ENCODE assay signal across 20 cellular contexts in the genomic region with DNA sequence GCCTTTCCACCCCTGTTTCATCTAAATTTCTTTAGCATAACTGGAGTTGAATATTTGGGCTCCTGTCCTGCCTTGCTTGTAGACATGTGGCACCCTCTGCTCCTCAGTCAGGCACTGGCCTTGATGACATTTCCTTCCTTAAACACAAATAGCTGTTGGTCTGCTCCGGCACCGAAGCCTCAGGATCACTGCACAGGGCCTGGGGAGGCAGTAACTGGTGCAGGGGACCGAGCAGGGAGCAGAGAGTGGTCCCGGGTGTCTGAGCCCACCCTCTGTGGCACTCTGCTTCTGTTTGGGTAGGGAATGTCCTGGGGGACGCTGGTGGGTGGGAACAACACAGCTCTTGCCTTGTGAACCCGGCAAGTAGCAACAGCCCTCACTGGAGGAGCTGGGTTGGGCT. TPM values are rescaled to one million over a fixed set of nuclear protein-coding genes. Genes with fewer than 3 reads are reported as not detected.
DNase-seq lines count a peak whose midpoint lies in the region; ATAC-seq and TF ChIP-seq lines count a peak whose summit lies in the region.
"Had no signal": no experiment of that assay in that cellular context is flagged by ENCODE, and none has a peak within 500 bp of the region (broad histone marks: within the 10 kb centered on the region; RNA-seq: fewer than 3 reads in every experiment).

No MANE protein-coding gene starts in this region.

- 80 to 91% methylated on average over 2 to 6 of the region's 6 CpGs for WGBS in endodermal cell (ENCODE audit: insufficient coverage in 1 of 2, insufficient read length in 1 of 2), 2 experiments

- no peak overlapping the region for H3K4me3 ChIP-seq in endodermal cell (ENCODE audit: low read length)
- no peak overlapping the region for H3K4me3 ChIP-seq in neural progenitor cell
- H3K4me3 ChIP-seq in uterus: no peak overlapping the region
- H3K4me3 ChIP-seq: breast epithelium, esophagus squamous epithelium, smooth muscle cell, thoracic aorta had no signal

- H3K36me3 ChIP-seq in endodermal cell (ENCODE audit: control insufficient read depth, insufficient read depth, low read length) (no peaks in the 10 kb centered on the region), neural progenitor cell (no peaks in the 10 kb centered on the region), uterus (no peaks in the 10 kb centered on the region)
- H3K36me3 ChIP-seq: breast epithelium, esophagus squamous epithelium, thoracic aorta had no signal

- POLR2A ChIA-PET in CD4-positive, alpha-beta T cell (lab: Charles Lee): interaction anchor here (0.8 to 1.8 kb wide), 2 partner anchors 12 to 104 kb away, joined by 3 to 4 read pairs; no protein-coding TSS in a partner anchor

- intact Hi-C loops in CD4-positive, alpha-beta T cell (cut with DNase I, micrococcal nuclease): loop anchor here in 1 of 2 experiments (10.0 kb wide), 1 partner anchor 48 kb away; no protein-coding TSS in a partner anchor
- intact Hi-C loops in uterus (cut with DNase I; ENCODE audit: low total_unique reads): no loop called here

- TF ChIP-seq CTCF in CD4-positive, alpha-beta T cell (IDR thresholded peaks at IDR 0.05): no peak
- TF ChIP-seq CTCF in endodermal cell (conservative IDR thresholded peaks at IDR 0.05) (no peak), neural progenitor cell (IDR thresholded peaks at IDR 0.05) (no peak), uterus (IDR thresholded peaks at IDR 0.05) (no peak)

- no peak for DNase-seq in CD4-positive, alpha-beta T cell
- peak; percentile 65 to 70 for DNase-seq in Kasumi-1 (lab: John Stamatoyannopoulos, UW)
- peak; percentile 34 for DNase-seq in endodermal cell
- DNase-seq in neural progenitor cell (ENCODE audit: low spot score): no peak
- DNase-seq in uterus: no peak
- DNase-seq in NCI-H2227 treated with DMSO at 0.1 percent for 48 hours (lab: John Stamatoyannopoulos, UW): no peak
- DNase-seq: activated CD4-positive, alpha-beta T cell treated with anti-CD3 and anti-CD28 coated beads, Interleukin-2, amount 10 ng/mL, durations not matched to agents 24 days and 14 days; esophagus squamous epithelium; naive thymus-derived CD8-positive, alpha-beta T cell; NCI-H1694 treated with DMSO at 0.1 percent for 48 hours; NCI-H446; RPMI8226; stimulated activated CD4-positive, alpha-beta T cell treated with anti-CD3 and anti-CD28 coated beads, Interleukin-4, amount 100 ng/mL, for 4 hours; SW 1271 had no signal

- peaks cover 66% of the 10 kb centered on the region for H3K4me1 Mint-ChIP-seq in CD4-positive, alpha-beta T cell (ENCODE audit: low read depth)
- H3K4me1 Mint-ChIP-seq in endodermal cell (peaks cover 23% of the 10 kb centered on the region), neural progenitor cell (peaks cover 74% of the 10 kb centered on the region)

- no peak for TF ChIP-seq POLR2A in uterus (IDR thresholded peaks at IDR 0.05)

- peak overlapping the region; percentile 25 for H3K4me2 ChIP-seq in neural progenitor cell
- H3K4me2 ChIP-seq: smooth muscle cell had no signal

- H3K27me3 Mint-ChIP-seq in CD4-positive, alpha-beta T cell: no peaks in the 10 kb centered on the region
- H3K27me3 Mint-ChIP-seq in endodermal cell (ENCODE audit: insufficient read depth): no peaks in the 10 kb centered on the region
- H3K27me3 Mint-ChIP-seq in neural progenitor cell (ENCODE audit: insufficient read depth, low read depth): peaks cover 6% of the 10 kb centered on the region

- H3K36me3 Mint-ChIP-seq in CD4-positive, alpha-beta T cell (ENCODE audit: low read depth): no peaks in the 10 kb centered on the region
- H3K36me3 Mint-ChIP-seq in endodermal cell (ENCODE audit: low read depth): no peaks in the 10 kb centered on the region
- peaks cover 4% of the 10 kb centered on the region for H3K36me3 Mint-ChIP-seq in neural progenitor cell
- H3K36me3 Mint-ChIP-seq: activated naive CD8-positive, alpha-beta T cell; naive thymus-derived CD8-positive, alpha-beta T cell had no signal

- H3K9ac ChIP-seq in endodermal cell (ENCODE audit: extremely low read depth, low read length, poor library complexity, severe bottlenecking) (no peak overlapping the region), neural progenitor cell (no peak overlapping the region)

- H3K27me3 ChIP-seq in CD4-positive, alpha-beta T cell (ENCODE audit: control insufficient read depth, insufficient read depth, low read length): no peaks in the 10 kb centered on the region
- no peaks in the 10 kb centered on the region for H3K27me3 ChIP-seq in endodermal cell (ENCODE audit: control insufficient read depth, insufficient read depth, low read length, poor library complexity, severe bottlenecking)
- no peaks in the 10 kb centered on the region for H3K27me3 ChIP-seq in neural progenitor cell
- H3K27me3 ChIP-seq in uterus: no peaks in the 10 kb centered on the region
- H3K27me3 ChIP-seq: breast epithelium, esophagus squamous epithelium had no signal

- ATAC-seq in CD4-positive, alpha-beta T cell (ENCODE audit: poor library complexity): no peak
- ATAC-seq in HG03442 (IDR thresholded peaks at IDR 0.05; ENCODE audit: unreplicated experiment): no peak
- ATAC-seq in GM18519 (IDR thresholded peaks at IDR 0.05; ENCODE audit: low FRiP score, unreplicated experiment): no peak
- ATAC-seq: naive thymus-derived CD8-positive, alpha-beta T cell had no signal

- peaks cover 71% of the 10 kb centered on the region for H4K20me1 ChIP-seq in neural progenitor cell (ENCODE audit: low read depth)

- H3K9me3 Mint-ChIP-seq in CD4-positive, alpha-beta T cell: no peaks in the 10 kb centered on the region
- no peaks in the 10 kb centered on the region for H3K9me3 Mint-ChIP-seq in endodermal cell
- H3K9me3 Mint-ChIP-seq in neural progenitor cell: no peaks in the 10 kb centered on the region
- H3K9me3 Mint-ChIP-seq: activated CD4-positive, alpha-beta T cell treated with anti-CD3 and anti-CD28 coated beads, Interleukin-2, amount 10 ng/mL, durations not matched to agents 24 days and 14 days; naive thymus-derived CD8-positive, alpha-beta T cell had no signal

- H3K4me1 ChIP-seq in endodermal cell (ENCODE audit: control insufficient read depth, insufficient read depth, low read length): peaks cover 4% of the 10 kb centered on the region
- peaks cover 40% of the 10 kb centered on the region for H3K4me1 ChIP-seq in neural progenitor cell
- H3K4me1 ChIP-seq in uterus: peaks cover 0 to 8% of the 10 kb centered on the region in 2 donors

- peaks cover 7% of the 10 kb centered on the region for H3F3A ChIP-seq in neural progenitor cell (ENCODE audit: low read depth)

- H3K9me3 ChIP-seq in CD4-positive, alpha-beta T cell (ENCODE audit: control insufficient read depth, low read length): no peaks in the 10 kb centered on the region
- no peaks in the 10 kb centered on the region for H3K9me3 ChIP-seq in endodermal cell (ENCODE audit: control insufficient read depth, low read length)
- no peaks in the 10 kb centered on the region for H3K9me3 ChIP-seq in neural progenitor cell (ENCODE audit: low read depth)
- no peaks in the 10 kb centered on the region for H3K9me3 ChIP-seq in uterus
- H3K9me3 ChIP-seq: breast epithelium, esophagus squamous epithelium, thoracic aorta had no signal

- CTCF ChIA-PET in CD4-positive, alpha-beta T cell (lab: Charles Lee): no interaction called here

- no peak overlapping the region for H3K27ac ChIP-seq in CD4-positive, alpha-beta T cell (ENCODE audit: low read depth, low read length)
- H3K27ac ChIP-seq in endodermal cell (ENCODE audit: low read depth, low read length) (no peak overlapping the region), neural progenitor cell (no peak overlapping the region), uterus (no peak overlapping the region)
- H3K27ac ChIP-seq: breast epithelium, thoracic aorta had no signal

- H2AFZ ChIP-seq in neural progenitor cell (replicated peaks): no peak overlapping the region

- peaks cover 78% of the 10 kb centered on the region for H3K79me2 ChIP-seq in neural progenitor cell (ENCODE audit: low read depth)

- peak overlapping the region; percentile 32 for H3K4me3 Mint-ChIP-seq in CD4-positive, alpha-beta T cell
- H3K4me3 Mint-ChIP-seq in endodermal cell (no peak overlapping the region), neural progenitor cell (no peak overlapping the region)
- H3K4me3 Mint-ChIP-seq: activated CD4-positive, alpha-beta T cell treated with anti-CD3 and anti-CD28 coated beads, Interleukin-2, amount 10 ng/mL, durations not matched to agents 24 days and 14 days; activated naive CD8-positive, alpha-beta T cell had no signal

- H3K27ac Mint-ChIP-seq in CD4-positive, alpha-beta T cell: peak overlapping the region; percentile 85
- peak overlapping the region; percentile 22 for H3K27ac Mint-ChIP-seq in endodermal cell
- H3K27ac Mint-ChIP-seq in neural progenitor cell: no peak overlapping the region
- H3K27ac Mint-ChIP-seq: activated CD4-positive, alpha-beta T cell treated with anti-CD3 and anti-CD28 coated beads, Interleukin-2, amount 10 ng/mL, durations not matched to agents 24 days and 14 days had no signal

RNA-seq across cellular contexts. Expression of a gene that starts 13.6 kb away (rescaled TPM):
- 10 to 100 TPM; 14.1 to 16.9 TPM for total RNA-seq in CD4-positive, alpha-beta T cell
- 10 to 100 TPM; 45.2 to 48.6 TPM for total RNA-seq in endodermal cell
- 47.0 TPM for polyA plus RNA-seq in endodermal cell (2013, experiment 1 of 2)
- polyA plus RNA-seq in endodermal cell (2013, experiment 2 of 2): 44.0 TPM
- 36.6 and 140 TPM in 2 replicates for total RNA-seq in neural progenitor cell (ENCODE audit: low replicate concordance)
- total RNA-seq in uterus: 10 to 100 TPM in 3 of 4 donors, 1 to 10 TPM in 1; 3.5 to 63.8 (median 40.1) TPM

RNA-seq across cellular contexts. Expression of a gene that starts 57.5 kb away (rescaled TPM):
- under 1 TPM; 0.67 to 0.74 TPM for total RNA-seq in CD4-positive, alpha-beta T cell
- total RNA-seq in endodermal cell (1 to 10 TPM in 1 of 2 donors, under 1 TPM in 1; 1.00 to 2.5 TPM), neural progenitor cell (ENCODE audit: low replicate concordance) (0.17 and 0.25 TPM in 2 replicates), uterus (1 to 10 TPM in 3 of 4 donors, not detected in 1; 1.3 to 3.3 (median 2.1) TPM)
- 0.32 TPM for polyA plus RNA-seq in endodermal cell (2013, experiment 1 of 2)
- 0.41 TPM for polyA plus RNA-seq in endodermal cell (2013, experiment 2 of 2)

Comparison
In these comparisons a context has a peak if more than half of its experiments do, and no peak if none do; other contexts are left out.
1. DNase-seq: peak in Kasumi-1 (2 of 2) and endodermal cell (single experiment); none in CD4-positive, alpha-beta T cell (0 of 10), neural progenitor cell (single experiment), uterus (0 of 2) and NCI-H2227 treated with DMSO at 0.1 percent for 48 hours (single experiment).